21 cellular contexts compared by ENCODE assay signal in the genomic region with DNA sequence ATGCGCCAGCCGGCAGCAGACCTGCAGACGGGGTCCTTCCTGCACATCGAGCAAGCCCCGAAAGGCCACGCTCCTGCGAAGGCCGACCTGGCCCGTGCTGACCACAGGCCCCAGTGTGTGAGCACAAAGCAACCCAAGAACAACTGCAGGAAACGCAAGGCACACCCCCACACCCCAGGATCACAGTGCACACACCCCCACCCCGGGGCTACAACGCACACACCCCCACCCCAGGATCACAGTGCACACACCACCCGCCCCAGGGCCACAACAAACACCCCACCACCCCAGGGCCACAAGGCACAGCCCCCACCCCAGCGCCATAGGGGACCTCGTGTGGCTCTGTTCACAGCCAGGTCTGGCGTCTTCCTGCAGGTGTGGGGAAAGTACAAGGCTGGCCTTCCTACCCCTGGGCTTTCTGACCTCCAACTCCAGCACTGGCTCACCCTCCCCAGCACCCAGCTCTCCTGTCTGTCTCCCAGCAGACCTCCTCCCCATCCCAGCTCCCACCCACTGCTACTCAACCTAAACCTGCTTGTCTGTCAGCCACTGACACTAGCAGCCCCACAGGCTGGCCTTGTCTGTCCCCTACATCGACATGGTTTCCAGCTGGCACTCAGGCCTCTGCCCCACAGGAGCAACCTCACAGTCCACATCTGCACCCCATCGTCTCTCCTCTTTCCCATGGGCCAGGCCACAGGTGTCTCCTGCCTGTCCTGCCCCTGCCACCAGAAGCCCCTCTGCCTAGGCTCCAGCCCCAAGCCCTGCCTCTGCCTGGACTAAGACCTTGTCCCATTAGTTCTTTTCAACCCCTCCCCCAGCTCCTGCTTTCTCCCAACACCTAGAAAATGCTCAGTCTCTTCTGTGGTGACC. TPM values are rescaled to one million over a fixed set of nuclear protein-coding genes. Genes with fewer than 3 reads are reported as not detected.
"Had no signal": no experiment of that assay in that cellular context is flagged by ENCODE, and none has a peak within 500 bp of the region (broad histone marks: within the 10 kb centered on the region; RNA-seq: fewer than 3 reads in every experiment).

No MANE protein-coding gene starts in this region.

- H3K4me3 ChIP-seq: coronary artery, right lobe of liver, smooth muscle cell, tibial artery had no signal

- H3K27ac ChIP-seq: coronary artery, right lobe of liver, tibial artery had no signal

- H3K27me3 ChIP-seq: right lobe of liver had no signal

- H3K9me3 ChIP-seq: right lobe of liver, tibial artery had no signal

- FAIRE-seq: bronchial epithelial cell had no signal

- H3K4me1 ChIP-seq: tibial artery had no signal

- H3K27ac Mint-ChIP-seq: activated naive CD8-positive, alpha-beta T cell treated with anti-CD3 and anti-CD28 coated beads for 36 hours; natural killer cell treated with Interleukin-12 subunit alpha and Interleukin-12 subunit beta and Interleukin-15 and Interleukin-18, amount 100 ng/mL, for 72 hours; stimulated activated naive CD8-positive, alpha-beta T cell treated with anti-CD3 and anti-CD28 coated beads, Interleukin-15, Interleukin-2, amounts not matched to agents 100 ng/mL and 50 ng/mL, for 24 hours; WTC11 had no signal

- H3K4me1 Mint-ChIP-seq: activated naive CD8-positive, alpha-beta T cell treated with anti-CD3 and anti-CD28 coated beads for 36 hours had no signal

- H3K36me3 Mint-ChIP-seq: activated naive CD8-positive, alpha-beta T cell treated with anti-CD3 and anti-CD28 coated beads for 36 hours; natural killer cell treated with Interleukin-12 subunit alpha and Interleukin-12 subunit beta and Interleukin-15 and Interleukin-18, amount 100 ng/mL, for 72 hours; WTC11 had no signal

- ATAC-seq: left lobe of liver, right lobe of liver, SK-N-SH treated with all-trans-retinoic acid at 6 μM for 48 hours, WTC11 had no signal

- H3K36me3 ChIP-seq: right lobe of liver, tibial artery had no signal

- H3K4me2 ChIP-seq: smooth muscle cell had no signal

- DNase-seq: activated naive CD8-positive, alpha-beta T cell treated with anti-CD3 and anti-CD28 coated beads for 36 hours; activated T-cell treated with anti-CD3 and anti-CD28 coated beads, Interleukin-2, amount 50 U/mL, for 1 hour; mammary epithelial cell; midbrain; nucleus accumbens; stimulated activated CD4-positive, alpha-beta T cell treated with anti-CD3 and anti-CD28 coated beads, Interleukin-4, amount 100 ng/mL, for 1 hour had no signal

- H3K4me3 Mint-ChIP-seq: activated naive CD8-positive, alpha-beta T cell treated with anti-CD3 and anti-CD28 coated beads for 36 hours; natural killer cell treated with Interleukin-12 subunit alpha and Interleukin-12 subunit beta and Interleukin-15 and Interleukin-18, amount 100 ng/mL, for 72 hours; stimulated activated naive CD8-positive, alpha-beta T cell treated with anti-CD3 and anti-CD28 coated beads, Interleukin-15, Interleukin-2, amounts not matched to agents 100 ng/mL and 50 ng/mL, for 24 hours; WTC11 had no signal

- H3K9me3 Mint-ChIP-seq: activated naive CD8-positive, alpha-beta T cell treated with anti-CD3 and anti-CD28 coated beads for 36 hours; natural killer cell treated with Interleukin-12 subunit alpha and Interleukin-12 subunit beta and Interleukin-15 and Interleukin-18, amount 100 ng/mL, for 72 hours; stimulated activated naive CD8-positive, alpha-beta T cell treated with anti-CD3 and anti-CD28 coated beads, Interleukin-15, Interleukin-2, amounts not matched to agents 100 ng/mL and 50 ng/mL, for 24 hours; WTC11 had no signal

RNA-seq across cellular contexts. Expression of a gene that starts 29.7 kb away (rescaled TPM):
- total RNA-seq: fibroblast of villous mesenchyme; left lobe of liver; natural killer cell treated with Interleukin-12 subunit alpha and Interleukin-12 subunit beta and Interleukin-15 and Interleukin-18, amount 100 ng/mL, for 72 hours had no signal

RNA-seq across cellular contexts. Expression of a gene that starts 59.2 kb away (rescaled TPM):
- total RNA-seq: activated naive CD8-positive, alpha-beta T cell treated with anti-CD3 and anti-CD28 coated beads for 36 hours; bronchial epithelial cell; epithelial cell of proximal tubule; fibroblast of villous mesenchyme; glomerular endothelial cell; kidney epithelial cell; left lobe of liver; natural killer cell treated with Interleukin-12 subunit alpha and Interleukin-12 subunit beta and Interleukin-15 and Interleukin-18, amount 100 ng/mL, for 72 hours; smooth muscle cell; urinary bladder had no signal
- polyA plus RNA-seq: smooth muscle cell, urinary bladder had no signal
